Comparison of ENCODE assay signal across 29 cellular contexts in the genomic region with DNA sequence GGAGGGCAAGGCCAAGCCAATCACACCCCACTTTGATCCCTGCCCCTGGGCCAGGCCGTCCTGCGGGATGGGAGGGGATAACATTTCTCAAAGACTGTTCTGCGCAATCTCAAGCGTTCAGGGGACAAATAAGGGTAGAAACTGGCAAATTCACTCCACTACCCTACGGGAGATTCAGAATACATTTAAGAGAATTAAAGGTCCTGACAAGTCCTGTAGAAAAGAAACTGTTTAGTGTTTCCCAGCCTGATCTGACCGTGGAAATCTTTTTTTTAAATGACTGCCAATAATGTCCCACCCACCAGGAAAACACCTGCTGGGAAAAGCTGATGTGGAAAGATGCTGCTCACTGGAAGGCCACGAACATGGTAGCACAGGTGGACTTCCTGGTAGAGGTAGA.
"Had no signal": no experiment of that assay in that cellular context is flagged by ENCODE, and none has a peak within 500 bp of the region (broad histone marks: within the 10 kb centered on the region; RNA-seq: fewer than 3 reads in every experiment).

No MANE protein-coding gene starts in this region.

- H3K36me3 Mint-ChIP-seq: memory B cell; naive B cell; natural killer cell treated with Interleukin-12 subunit alpha and Interleukin-12 subunit beta and Interleukin-15 and Interleukin-18, amount 100 ng/mL, for 72 hours had no signal

- H3K27ac ChIP-seq: colonic mucosa, epithelial cell of prostate, gastrocnemius medialis, hepatocyte, neutrophil, right atrium auricular region, sigmoid colon, transverse colon, upper lobe of right lung, uterus had no signal

- ATAC-seq: esophagus mucosa; gastrocnemius medialis; left lobe of liver; stimulated activated effector memory CD8-positive, alpha-beta T cell treated with anti-CD3 and anti-CD28 coated beads, Interleukin-12 subunit alpha, Interleukin-12 subunit beta, amount 100 ng/mL, for 72 hours; stimulated activated naive CD8-positive, alpha-beta T cell treated with anti-CD3 and anti-CD28 coated beads, Interleukin-15, Interleukin-2, amounts not matched to agents 100 U/mL and 50 U/mL, for 24 hours had no signal

- H3K9me3 Mint-ChIP-seq: endodermal cell; memory B cell; mesothelial cell of epicardium; naive B cell; natural killer cell treated with Interleukin-12 subunit alpha and Interleukin-12 subunit beta and Interleukin-15 and Interleukin-18, amount 100 ng/mL, for 72 hours; neural crest cell; stimulated activated effector memory CD8-positive, alpha-beta T cell treated with anti-CD3 and anti-CD28 coated beads, Interleukin-12 subunit alpha, Interleukin-12 subunit beta, amount 100 ng/mL, for 72 hours had no signal

- H3K9ac ChIP-seq: parathyroid adenoma had no signal

- H3K4me2 ChIP-seq: hepatocyte had no signal

- H3K4me3 ChIP-seq: colonic mucosa, gastrocnemius medialis, hepatocyte, lung, mucosa of descending colon, right atrium auricular region, sigmoid colon, transverse colon, upper lobe of right lung, uterus had no signal

- H3K27ac Mint-ChIP-seq: endodermal cell; memory B cell; mesothelial cell of epicardium; natural killer cell treated with Interleukin-12 subunit alpha and Interleukin-12 subunit beta and Interleukin-15 and Interleukin-18, amount 100 ng/mL, for 72 hours; progenitor cell of endocrine pancreas; stimulated activated effector memory CD8-positive, alpha-beta T cell treated with anti-CD3 and anti-CD28 coated beads, Interleukin-12 subunit alpha, Interleukin-12 subunit beta, amount 100 ng/mL, for 72 hours had no signal

- H3K4me3 Mint-ChIP-seq: endodermal cell; memory B cell; mesothelial cell of epicardium; natural killer cell treated with Interleukin-12 subunit alpha and Interleukin-12 subunit beta and Interleukin-15 and Interleukin-18, amount 100 ng/mL, for 72 hours; neural crest cell; stimulated activated effector memory CD8-positive, alpha-beta T cell treated with anti-CD3 and anti-CD28 coated beads, Interleukin-12 subunit alpha, Interleukin-12 subunit beta, amount 100 ng/mL, for 72 hours had no signal

- H3K36me3 ChIP-seq: colonic mucosa, gastrocnemius medialis, neutrophil, right atrium auricular region, sigmoid colon, transverse colon, upper lobe of right lung, uterus had no signal

- H3K4me1 ChIP-seq: gastrocnemius medialis, uterus had no signal

- H3K27me3 ChIP-seq: colonic mucosa, gastrocnemius medialis, hepatocyte, right atrium auricular region, sigmoid colon, transverse colon, upper lobe of right lung, uterus had no signal

- H3K9me3 ChIP-seq: colonic mucosa, gastrocnemius medialis, mucosa of descending colon, neutrophil, right atrium auricular region, sigmoid colon, transverse colon, upper lobe of right lung, uterus had no signal

- H2AFZ ChIP-seq: hepatocyte, parathyroid adenoma had no signal

- DNase-seq: dermis blood vessel endothelial cell; effector CD4-positive, alpha-beta T cell; endodermal cell; foreskin fibroblast; gastrocnemius medialis; naive B cell; stimulated activated CD4-positive, alpha-beta T cell treated with anti-CD3 and anti-CD28 coated beads, Interleukin-2, amount 100 ng/mL, for 24 hours; stimulated activated CD4-positive, alpha-beta T cell treated with anti-CD3 and anti-CD28 coated beads, Interleukin-4, amount 100 ng/mL, for 24 hours; stimulated activated naive CD8-positive, alpha-beta T cell treated with anti-CD3 and anti-CD28 coated beads, Interleukin-15, Interleukin-2, amounts not matched to agents 100 U/mL and 50 U/mL, for 24 hours; transverse colon; uterus had no signal
